Comparison of ENCODE assay signal across 7 cellular contexts in genomic region chr5:132063090-132063911, GRCh38. TPM values are rescaled to one million over a fixed set of nuclear protein-coding genes. Genes with fewer than 3 reads are reported as not detected.
DNase-seq lines count a peak whose midpoint lies in the region; ATAC-seq and TF ChIP-seq lines count a peak whose summit lies in the region.

No MANE protein-coding gene starts in this region.

- peaks cover 2% of the 10 kb centered on the region for H3K4me1 Mint-ChIP-seq in chondrocyte (ENCODE audit: low read depth)

- WGBS in right lobe of liver (ENCODE audit: insufficient coverage, low coverage, low lambda C conversion rate, missing lambda C conversion rate), result 22% methylated on average over 2 of the region's 9 CpGs

- no peaks in the 10 kb centered on the region for H3K4me1 ChIP-seq in right lobe of liver

- H3K36me3 Mint-ChIP-seq in chondrocyte (ENCODE audit: low read depth), result no peaks in the 10 kb centered on the region

- H3K36me3 ChIP-seq in right lobe of liver, result no peaks in the 10 kb centered on the region

- intact Hi-C loops in right lobe of liver (cut with DNase I), result no loop called here

- H3K27me3 ChIP-seq in right lobe of liver, result no peaks in the 10 kb centered on the region

- no peak overlapping the region for H3K27ac Mint-ChIP-seq in chondrocyte (ENCODE audit: unreplicated experiment)

- TF ChIP-seq POLR2A in right lobe of liver (IDR thresholded peaks at IDR 0.05), result no peak

- no peak overlapping the region for H3K27ac ChIP-seq in right lobe of liver

- H3K27me3 Mint-ChIP-seq in chondrocyte (ENCODE audit: low read depth), result peaks cover 3% of the 10 kb centered on the region

- H3K9me3 ChIP-seq in right lobe of liver, result no peaks in the 10 kb centered on the region

- peak; percentile 26 for DNase-seq in GM12864 (ENCODE audit: low read depth)
- peak; percentile 53 for DNase-seq in HCEC 1CT
- DNase-seq in NCI-H2227 (lab: John Stamatoyannopoulos, UW; ENCODE audit: unreplicated experiment), result peak; percentile 26
- peak; percentile 76 to 88 for DNase-seq in activated CD4-positive, alpha-beta T cell treated with anti-CD3 and anti-CD28 coated beads for 24 hours (ENCODE audit: low read depth in 2 of 2)
- DNase-seq in chondrocyte (ENCODE audit: low spot score), result peak; percentile 57
- DNase-seq in right lobe of liver, result peak; percentile 72 to 80 (median 75)
- DNase-seq in stimulated activated CD8-positive, alpha-beta memory T cell treated with anti-CD3 and anti-CD28 coated beads, Interleukin-12 subunit alpha, Interleukin-12 subunit beta, amount 100 ng/mL, for 1 hour (ENCODE audit: low read depth), result peak; percentile 69

- TF ChIP-seq CTCF in GM12864 (IDR thresholded peaks at IDR 0.05; ENCODE audit: low read depth, low read length, missing control alignments), result peak; percentile 97
- peak; percentile 94 for TF ChIP-seq CTCF in chondrocyte (IDR thresholded peaks at IDR 0.05)
- TF ChIP-seq CTCF in right lobe of liver (IDR thresholded peaks at IDR 0.05), result peak; percentile 87 to 97 (median 95)

- H3K4me3 ChIP-seq in GM12864 (ENCODE audit: low read depth, low read length), result no peak overlapping the region
- no peak overlapping the region for H3K4me3 ChIP-seq in right lobe of liver

- H3K4me3 Mint-ChIP-seq in chondrocyte (ENCODE audit: unreplicated experiment), result no peak overlapping the region

- no peaks in the 10 kb centered on the region for H3K9me3 Mint-ChIP-seq in chondrocyte (ENCODE audit: low read depth)

- ATAC-seq in right lobe of liver, result peak; percentile 76 to 87 (median 83)

RNA-seq across cellular contexts. Expression of gene IL3, which starts 2.8 kb away (rescaled TPM):
- total RNA-seq in chondrocyte, result not detected in 3 replicates
- total RNA-seq in right lobe of liver, result not detected

RNA-seq across cellular contexts. Expression of gene CSF2, which starts 10.3 kb away (rescaled TPM):
- total RNA-seq in chondrocyte (not detected in 3 replicates), right lobe of liver (not detected)

RNA-seq across cellular contexts. Expression of gene ACSL6, which starts 51.8 kb away (rescaled TPM):
- total RNA-seq in chondrocyte, result not detected in 3 replicates
- total RNA-seq in right lobe of liver, result 1 to 10 TPM; 1.3 to 6.0 (median 4.6) TPM

Comparison
In these comparisons a context has a peak if more than half of its experiments do, and no peak if none do; other contexts are left out.
1. DNase-seq: peak in every context shown above with its lines; median percentile 82 in activated CD4-positive, alpha-beta T cell treated with anti-CD3 and anti-CD28 coated beads for 24 hours; 75 in right lobe of liver; 69 in stimulated activated CD8-positive, alpha-beta memory T cell treated with anti-CD3 and anti-CD28 coated beads, Interleukin-12 subunit alpha, Interleukin-12 subunit beta, amount 100 ng/mL, for 1 hour; 57 in chondrocyte; 53 in HCEC 1CT; 26 in GM12864; 26 in NCI-H2227.